ENCODE assay signal across 1 cellular context in the genomic region with DNA sequence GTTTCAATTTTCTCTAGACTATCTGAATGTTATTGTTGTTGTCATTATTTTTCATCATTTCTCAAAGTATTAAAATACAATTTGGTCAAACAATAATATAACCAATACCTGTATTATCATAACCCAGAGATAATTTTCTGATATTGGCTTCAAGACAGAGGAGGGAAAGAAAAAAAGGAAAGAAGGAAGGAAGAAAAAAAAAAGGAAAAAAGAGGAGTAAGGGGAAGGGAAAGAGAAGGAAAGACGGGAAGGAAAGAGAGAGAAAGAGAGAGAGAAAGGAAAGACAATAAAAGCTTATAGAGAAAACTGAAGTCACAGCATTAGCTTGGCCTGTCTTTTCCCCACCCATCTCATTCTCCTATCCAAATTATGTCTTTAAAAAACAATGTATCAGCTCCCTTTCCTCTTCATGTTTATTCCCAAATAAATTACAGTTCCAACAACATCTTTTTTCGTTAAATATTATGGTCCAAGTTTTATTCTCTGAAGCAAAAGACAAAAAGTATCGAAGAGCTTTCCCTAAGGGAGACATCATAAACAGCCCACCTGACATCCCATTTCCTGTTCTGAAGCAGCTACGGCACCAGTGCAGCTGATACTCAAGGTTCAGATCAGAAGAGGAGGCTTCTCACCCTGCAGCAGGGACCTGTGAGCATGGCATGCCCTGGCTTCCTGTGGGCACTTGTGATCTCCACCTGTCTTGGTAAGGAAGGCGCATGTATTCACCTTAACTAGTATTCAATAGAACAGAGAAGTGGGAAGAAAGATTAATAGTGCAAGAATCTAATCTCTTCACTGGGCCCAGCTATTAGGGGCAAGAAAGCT.
TF ChIP-seq lines count a peak whose summit lies in the region.

No MANE protein-coding gene starts in this region.

TF ChIP-seq in H1, 55 proteins besides CTCF, POLR2A, EP300 and RAD21:
- TF ChIP-seq SP2 (IDR thresholded peaks at IDR 0.05; ENCODE audit: low read length), result no peak
- TF ChIP-seq BACH1 (IDR thresholded peaks at IDR 0.05; ENCODE audit: low read length), result no peak
- TF ChIP-seq JUN (IDR thresholded peaks at IDR 0.05; ENCODE audit: low read depth, low read length), result no peak
- TF ChIP-seq, protein P1, sequence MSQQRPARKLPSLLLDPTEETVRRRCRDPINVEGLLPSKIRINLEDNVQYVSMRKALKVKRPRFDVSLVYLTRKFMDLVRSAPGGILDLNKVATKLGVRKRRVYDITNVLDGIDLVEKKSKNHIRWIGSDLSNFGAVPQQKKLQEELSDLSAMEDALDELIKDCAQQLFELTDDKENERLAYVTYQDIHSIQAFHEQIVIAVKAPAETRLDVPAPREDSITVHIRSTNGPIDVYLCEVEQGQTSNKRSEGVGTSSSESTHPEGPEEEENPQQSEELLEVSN (IDR thresholded peaks at IDR 0.05), result no peak
- no peak for TF ChIP-seq SP4 (IDR thresholded peaks at IDR 0.05; ENCODE audit: low read length)
